1 cellular context compared by ENCODE assay signal in genomic region chr16:25106567-25107465, GRCh38.
TF ChIP-seq lines count a peak whose summit lies in the region.

No MANE protein-coding gene starts in this region.

TF ChIP-seq in HepG2, 621 proteins besides CTCF, POLR2A, EP300 and RAD21 (continued from another document and continues in another):
- TF ChIP-seq AHDC1 (CRISPR knock-in tag; IDR thresholded peaks at IDR 0.05; ENCODE audit: borderline replicate concordance) (0 out of 2 replicates have a peak, but pooled peaks have one; percentile 54), ZNF101 (CRISPR knock-in tag; IDR thresholded peaks at IDR 0.05; ENCODE audit: borderline replicate concordance, low read depth) (peak; percentile 46; the same call in 1 of the 2 replicates), ZNF747 (CRISPR knock-in tag; IDR thresholded peaks at IDR 0.05; ENCODE audit: borderline replicate concordance) (peak; percentile 94), ZNF225 (CRISPR knock-in tag; IDR thresholded peaks at IDR 0.05) (0 out of 2 replicates have a peak, but pooled peaks have one; percentile 82), MED13 (CRISPR knock-in tag; IDR thresholded peaks at IDR 0.05) (peak; percentile 88), RXRB (CRISPR knock-in tag; IDR thresholded peaks at IDR 0.05; ENCODE audit: borderline replicate concordance) (peak; percentile 99), ZNF549 (CRISPR knock-in tag; IDR thresholded peaks at IDR 0.05) (no peak), SUZ12 (IDR thresholded peaks at IDR 0.05; ENCODE audit: low read depth, low read length) (no peak), KDM1A (CRISPR knock-in tag; IDR thresholded peaks at IDR 0.05) (no peak), FOXO1 (CRISPR knock-in tag; IDR thresholded peaks at IDR 0.05) (peak; percentile 67), REST (IDR thresholded peaks at IDR 0.05; ENCODE audit: borderline replicate concordance in 1 of 2, low read depth in 1 of 2, low read length in 2 of 2) (peak in 1 of 2 experiments; percentile 28; a peak in 1 of 4 replicates), NFAT5 (CRISPR knock-in tag; IDR thresholded peaks at IDR 0.05) (no peak), MXI1 (IDR thresholded peaks at IDR 0.05; ENCODE audit: borderline replicate concordance, low read depth, low read length) (peak; percentile 66; the same call in 1 of the 3 replicates), CENPBD1 (CRISPR knock-in tag; IDR thresholded peaks at IDR 0.05; ENCODE audit: borderline replicate concordance, low read depth) (no peak), ARNTL (CRISPR knock-in tag; IDR thresholded peaks at IDR 0.05) (peak; percentile 69; the same call in 1 of the 2 replicates), GATA4 (IDR thresholded peaks at IDR 0.05; ENCODE audit: borderline replicate concordance, low read depth) (no peak), CAMTA2 (CRISPR knock-in tag; IDR thresholded peaks at IDR 0.05; ENCODE audit: borderline replicate concordance) (peak; percentile 66; the same call in 1 of the 2 replicates), ZNF572 (CRISPR knock-in tag; IDR thresholded peaks at IDR 0.05) (peak; percentile 81), SYNCRIP (IDR thresholded peaks at IDR 0.05; ENCODE audit: insufficient read depth, low read depth, low read length) (no peak), ZNF34 (CRISPR knock-in tag; IDR thresholded peaks at IDR 0.05; ENCODE audit: borderline replicate concordance) (peak; percentile 88; the same call in 1 of the 2 replicates), ATF1 (CRISPR knock-in tag; IDR thresholded peaks at IDR 0.05) (peak; percentile 97), ZBTB42 (CRISPR knock-in tag; IDR thresholded peaks at IDR 0.05) (peak; percentile 93), MYPOP (CRISPR knock-in tag; IDR thresholded peaks at IDR 0.05) (peak; percentile 82; the same call in 1 of the 2 replicates), ZNF672 (CRISPR knock-in tag; IDR thresholded peaks at IDR 0.05) (no peak), EHMT2 (IDR thresholded peaks at IDR 0.05; ENCODE audit: borderline replicate concordance, low read depth, low read length) (no peak; the same call in 1 of the 2 replicates), ARID2 (CRISPR knock-in tag; IDR thresholded peaks at IDR 0.05; ENCODE audit: borderline replicate concordance) (no peak), ZNF432 (CRISPR knock-in tag; IDR thresholded peaks at IDR 0.05; ENCODE audit: borderline replicate concordance) (peak; percentile 71; the same call in 1 of the 2 replicates), ZNF777 (CRISPR knock-in tag; IDR thresholded peaks at IDR 0.05) (peak; percentile 98), NFE2 (CRISPR knock-in tag; IDR thresholded peaks at IDR 0.05) (no peak), MTF2 (CRISPR knock-in tag; IDR thresholded peaks at IDR 0.05; ENCODE audit: borderline replicate concordance) (peak; percentile 97), FOXK1 (CRISPR knock-in tag; IDR thresholded peaks at IDR 0.05; ENCODE audit: borderline replicate concordance, low read depth) (peak; percentile 98), MTA1 (CRISPR knock-in tag; IDR thresholded peaks at IDR 0.05; ENCODE audit: borderline replicate concordance) (peak; percentile 91; the same call in 1 of the 2 replicates), ZNF878 (CRISPR knock-in tag; IDR thresholded peaks at IDR 0.05) (no peak; the same call in 1 of the 2 replicates), GFI1 (CRISPR knock-in tag; IDR thresholded peaks at IDR 0.05; ENCODE audit: borderline replicate concordance) (peak; percentile 76; the same call in 1 of the 2 replicates), HIVEP1 (CRISPR knock-in tag; IDR thresholded peaks at IDR 0.05) (peak; percentile 91), ZBTB38 (CRISPR knock-in tag; IDR thresholded peaks at IDR 0.05) (peak; percentile 91), CSRNP1 (CRISPR knock-in tag; IDR thresholded peaks at IDR 0.05) (no peak), ZNF329 (CRISPR knock-in tag; IDR thresholded peaks at IDR 0.05; ENCODE audit: low read depth) (peak; percentile 74; the same call in 1 of the 2 replicates), ZNF367 (CRISPR knock-in tag; IDR thresholded peaks at IDR 0.05; ENCODE audit: borderline replicate concordance) (0 out of 2 replicates have a peak, but pooled peaks have one; percentile 6), ZNF138 (CRISPR knock-in tag; IDR thresholded peaks at IDR 0.05; ENCODE audit: low read depth) (peak; percentile 57; the same call in 1 of the 2 replicates), ZNF207 (IDR thresholded peaks at IDR 0.05; ENCODE audit: borderline replicate concordance) (no peak), MBNL3 (CRISPR knock-in tag; conservative IDR thresholded peaks at IDR 0.05) (no peak), NFATC3 (CRISPR knock-in tag; IDR thresholded peaks at IDR 0.05) (0 out of 2 replicates have a peak, but pooled peaks have one; percentile 71)
